In the genomic region with DNA sequence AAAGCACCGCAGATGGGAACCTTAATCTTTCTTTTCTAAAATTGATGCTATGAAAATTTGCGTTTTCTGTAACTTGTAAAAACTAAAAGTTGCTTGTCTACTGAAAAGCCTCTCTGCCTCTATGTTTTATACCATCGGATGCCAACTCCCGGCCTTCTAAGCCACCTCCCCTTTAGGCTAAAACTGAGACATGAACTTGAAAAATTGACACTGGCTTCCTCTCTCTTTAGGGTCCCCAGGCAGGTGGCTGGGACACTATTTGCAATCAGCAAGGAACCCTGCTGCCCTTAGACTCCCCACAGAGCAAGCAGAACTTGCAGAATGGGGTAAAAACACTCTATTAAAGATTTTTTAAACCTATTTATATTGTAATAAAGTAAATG, we compare ENCODE assay signal across 29 cellular contexts.
DNase-seq lines count a peak whose midpoint lies in the region; TF ChIP-seq lines count a peak whose summit lies in the region.
"Had no signal": no experiment of that assay in that cellular context is flagged by ENCODE, and none has a peak within 500 bp of the region (broad histone marks: within the 10 kb centered on the region; RNA-seq: fewer than 3 reads in every experiment).

No MANE protein-coding gene starts in this region.

- H3K4me3 ChIP-seq in Caco-2 (ENCODE audit: low read depth, low read length) (no peak overlapping the region), PC-9 (peak overlapping the region; percentile 100), parathyroid adenoma (ENCODE audit: low read depth, low read length) (no peak overlapping the region), esophagus muscularis mucosa (no peak overlapping the region), GM23248 (no peak overlapping the region)
- H3K4me3 ChIP-seq: Peyer's patch, psoas muscle, sigmoid colon, tibial nerve had no signal

- intact Hi-C loops in Caco-2 (cut with micrococcal nuclease; ENCODE audit: unreplicated experiment) (no loop called here), PC-9 (cut with micrococcal nuclease; ENCODE audit: unreplicated experiment) (loop anchor here (5.0 to 10.0 kb wide), 2 partner anchors 165 to 1608 kb away; no protein-coding TSS in a partner anchor), esophagus muscularis mucosa (cut with DNase I) (no loop called here)

- H3K27me3 ChIP-seq in Caco-2 (replicated peaks; ENCODE audit: control insufficient read depth, insufficient read depth, low read length) = no peaks in the 10 kb centered on the region
- no peaks in the 10 kb centered on the region for H3K27me3 ChIP-seq in PC-9 (ENCODE audit: insufficient read depth, low read depth)
- H3K27me3 ChIP-seq in parathyroid adenoma (ENCODE audit: control insufficient read depth, insufficient read depth, low read length) = no peaks in the 10 kb centered on the region
- no peaks in the 10 kb centered on the region for H3K27me3 ChIP-seq in esophagus muscularis mucosa
- H3K27me3 ChIP-seq in GM23248 (replicated peaks; ENCODE audit: insufficient read depth) = no peaks in the 10 kb centered on the region
- H3K27me3 ChIP-seq: brain microvascular endothelial cell, Peyer's patch, sigmoid colon, tibial nerve had no signal

- peak overlapping the region; percentile 99 for H3K4me2 ChIP-seq in PC-9
- H3K4me2 ChIP-seq in parathyroid adenoma (ENCODE audit: low read length) = no peak overlapping the region
- no peak overlapping the region for H3K4me2 ChIP-seq in GM23248 (ENCODE audit: unreplicated experiment)

- in situ Hi-C loops in KBM-7 (cut with MboI; ENCODE audit: low pct_unique_long_range_greater_than_20kb, low sequenced_read_pairs) = no loop called here
- in situ Hi-C loops in GM23248 (cut with MboI) = loop anchor here (25.0 kb wide), 1 partner anchor 220 kb away; no protein-coding TSS in a partner anchor

- WGBS in esophagus muscularis mucosa = 81% methylated on average over 4 of the region's 4 CpGs
- 40 to 41% methylated on average over 4 of the region's 4 CpGs for WGBS in GM23248 (ENCODE audit: low coverage in 1 of 2, low lambda C conversion rate in 2 of 2, missing lambda C conversion rate in 2 of 2), 2 experiments

- H3K79me2 ChIP-seq in PC-9 (ENCODE audit: low read depth) = peaks cover 44% of the 10 kb centered on the region
- no peaks in the 10 kb centered on the region for H3K79me2 ChIP-seq in parathyroid adenoma
- H3K79me2 ChIP-seq in GM23248 (ENCODE audit: insufficient read depth) = no peaks in the 10 kb centered on the region

- no peaks in the 10 kb centered on the region for H3K36me3 ChIP-seq in Caco-2 (ENCODE audit: control insufficient read depth, insufficient read depth, low read length)
- H3K36me3 ChIP-seq in PC-9 (ENCODE audit: low read depth) = peaks cover 33% of the 10 kb centered on the region
- no peaks in the 10 kb centered on the region for H3K36me3 ChIP-seq in parathyroid adenoma (ENCODE audit: control insufficient read depth, insufficient read depth, low read length)
- H3K36me3 ChIP-seq in esophagus muscularis mucosa = no peaks in the 10 kb centered on the region
- H3K36me3 ChIP-seq in GM23248 (ENCODE audit: low read depth) = no peaks in the 10 kb centered on the region
- H3K36me3 ChIP-seq: brain microvascular endothelial cell, Peyer's patch, sigmoid colon, tibial nerve had no signal

- H3F3A ChIP-seq in PC-9 (ENCODE audit: insufficient read depth, low read depth) (peaks cover 71% of the 10 kb centered on the region), GM23248 (ENCODE audit: insufficient read depth) (no peaks in the 10 kb centered on the region)

- DNase-seq in Caco-2 (no peak), PC-9 (no peak), epithelial cell of prostate (ENCODE audit: low read depth, low spot score) (no peak), NCI-H2081 treated with DMSO at 0.1 percent for 48 hours (lab: John Stamatoyannopoulos, UW) (no peak), KBM-7 (no peak), esophagus muscularis mucosa (ENCODE audit: extremely low spot score) (no peak), GM23248 (no peak)
- DNase-seq: activated CD8-positive, alpha-beta T cell treated with anti-CD3 and anti-CD28 coated beads for 36 hours; amniotic stem cell; brain microvascular endothelial cell; GDM1; left ventricle myocardium superior; naive B cell; NCI-H1105 treated with DMSO at 0.1 percent for 48 hours; NCI-H2029 treated with DMSO at 0.1 percent for 48 hours; NCI-H2227 treated with DMSO at 0.1 percent for 48 hours; NCI-H526 treated with DMSO at 0.1 percent for 48 hours; nucleus accumbens; Peyer's patch; psoas muscle; sigmoid colon; stimulated activated CD4-positive, alpha-beta T cell treated with anti-CD3 and anti-CD28 coated beads, Interleukin-4, amount 100 ng/mL, for 24 hours had no signal

- H2AFZ ChIP-seq in PC-9 (no peak overlapping the region), parathyroid adenoma (peak overlapping the region; percentile 22), GM23248 (no peak overlapping the region)

- H3K4me1 ChIP-seq in Caco-2 = peaks cover 78% of the 10 kb centered on the region
- H3K4me1 ChIP-seq in PC-9 (replicated peaks; ENCODE audit: insufficient read depth) = peaks cover 55% of the 10 kb centered on the region
- peaks cover 10% of the 10 kb centered on the region for H3K4me1 ChIP-seq in parathyroid adenoma
- H3K4me1 ChIP-seq in esophagus muscularis mucosa = no peaks in the 10 kb centered on the region
- peaks cover 12% of the 10 kb centered on the region for H3K4me1 ChIP-seq in GM23248 (ENCODE audit: insufficient read depth)
- H3K4me1 ChIP-seq: Peyer's patch, psoas muscle, sigmoid colon had no signal

- H3K9me2 ChIP-seq in PC-9 (ENCODE audit: insufficient read depth) = no peaks in the 10 kb centered on the region
- H3K9me2 ChIP-seq in GM23248 (ENCODE audit: insufficient read depth) = no peaks in the 10 kb centered on the region

- H4K20me1 ChIP-seq in PC-9 (ENCODE audit: insufficient read depth) (no peaks in the 10 kb centered on the region), GM23248 (ENCODE audit: insufficient read depth) (no peaks in the 10 kb centered on the region)

- TF ChIP-seq POLR2A in esophagus muscularis mucosa (IDR thresholded peaks at IDR 0.05; ENCODE audit: low read depth) = no peak

- H3K4me1 Mint-ChIP-seq in Caco-2 (ENCODE audit: low read depth, unreplicated experiment) = peaks cover 51% of the 10 kb centered on the region
- H3K4me1 Mint-ChIP-seq: activated naive CD4-positive, alpha-beta T cell treated with anti-CD3 and anti-CD28 coated beads, Interleukin-2, amount 50 U/mL, for 24 hours; naive B cell had no signal

- BruUV-seq in Caco-2 (replicated peaks; lab: Mats Ljungman, UMichigan) (no TSS peak), PC-9 (replicated peaks; lab: Mats Ljungman, UMichigan) (no TSS peak)

- no peak for TF ChIP-seq EP300 in esophagus muscularis mucosa (IDR thresholded peaks at IDR 0.05)

- POLR2A ChIA-PET in Caco-2 (lab: Charles Lee) = no interaction called here
- POLR2A ChIA-PET in PC-9 (lab: Charles Lee; ENCODE audit: unreplicated experiment) = no interaction called here

- CTCF ChIA-PET in Caco-2 (lab: Charles Lee) (no interaction called here), PC-9 (lab: Charles Lee) (no interaction called here)

- no peaks in the 10 kb centered on the region for H3K27me3 Mint-ChIP-seq in Caco-2 (ENCODE audit: insufficient read depth, unreplicated experiment)

- H3K9me3 Mint-ChIP-seq in Caco-2 (ENCODE audit: unreplicated experiment) = no peaks in the 10 kb centered on the region
- H3K9me3 Mint-ChIP-seq: activated CD8-positive, alpha-beta T cell treated with anti-CD3 and anti-CD28 coated beads for 36 hours; activated naive CD4-positive, alpha-beta T cell treated with anti-CD3 and anti-CD28 coated beads, Interleukin-2, amount 50 U/mL, for 24 hours; activated T-helper 2 cell treated with anti-CD3 and anti-CD28 coated beads, Interferon-gamma antibody, Interleukin-2, Interleukin-4, amounts not matched to agents 10 μg/mL and 5 μg/mL and 100 μg/mL, durations not matched to agents 14 hours and 24 hours and 36 hours; T-helper 2 cell treated with Interferon-gamma antibody and Interleukin-4, amounts not matched to agents 5 μg/mL and 100 μg/mL, for 36 hours had no signal

- H3K27ac ChIP-seq in PC-9 (peak overlapping the region; percentile 98), epithelial cell of prostate (peak overlapping the region; percentile 100), parathyroid adenoma (peak overlapping the region; percentile 77), esophagus muscularis mucosa (replicated peaks in 1 of 4) (no peak overlapping the region), GM23248 (no peak overlapping the region)
- H3K27ac ChIP-seq: 22Rv1, brain microvascular endothelial cell, C4-2B, Peyer's patch, psoas muscle, sigmoid colon, tibial nerve had no signal

- no peak overlapping the region for H3K9ac ChIP-seq in parathyroid adenoma
- no peak overlapping the region for H3K9ac ChIP-seq in GM23248

- peak overlapping the region; percentile 85 for H3K27ac Mint-ChIP-seq in Caco-2 (ENCODE audit: unreplicated experiment)
- H3K27ac Mint-ChIP-seq: activated CD8-positive, alpha-beta T cell treated with anti-CD3 and anti-CD28 coated beads for 36 hours; activated naive CD4-positive, alpha-beta T cell treated with anti-CD3 and anti-CD28 coated beads, Interleukin-2, amount 50 U/mL, for 24 hours; activated T-helper 2 cell treated with anti-CD3 and anti-CD28 coated beads, Interferon-gamma antibody, Interleukin-2, Interleukin-4, amounts not matched to agents 10 μg/mL and 5 μg/mL and 100 μg/mL, durations not matched to agents 14 hours and 24 hours and 36 hours; naive B cell; T-helper 2 cell treated with Interferon-gamma antibody and Interleukin-4, amounts not matched to agents 5 μg/mL and 100 μg/mL, for 36 hours had no signal

- H3K9me3 ChIP-seq in Caco-2 (no peaks in the 10 kb centered on the region), PC-9 (ENCODE audit: insufficient read depth, low read depth) (no peaks in the 10 kb centered on the region), parathyroid adenoma (ENCODE audit: control insufficient read depth, low read length) (no peaks in the 10 kb centered on the region), esophagus muscularis mucosa (no peaks in the 10 kb centered on the region), GM23248 (ENCODE audit: low read depth) (no peaks in the 10 kb centered on the region)
- H3K9me3 ChIP-seq: Peyer's patch, psoas muscle, sigmoid colon, tibial nerve had no signal

- no peak for TF ChIP-seq CTCF in Caco-2 (IDR thresholded peaks at IDR 0.05; ENCODE audit: insufficient read depth in 1 of 2, low read depth in 1 of 2, low read length in 1 of 2, severe bottlenecking in 1 of 2, unreplicated experiment in 1 of 2)
- TF ChIP-seq CTCF in PC-9 (conservative IDR thresholded peaks at IDR 0.05) = no peak
- no peak for TF ChIP-seq CTCF in parathyroid adenoma (IDR thresholded peaks at IDR 0.05)
- TF ChIP-seq CTCF in esophagus muscularis mucosa (IDR thresholded peaks at IDR 0.05) = no peak

- peaks cover 38% of the 10 kb centered on the region for H3K36me3 Mint-ChIP-seq in Caco-2 (ENCODE audit: insufficient read depth, unreplicated experiment)
- H3K36me3 Mint-ChIP-seq: activated naive CD4-positive, alpha-beta T cell treated with anti-CD3 and anti-CD28 coated beads, Interleukin-2, amount 50 U/mL, for 24 hours; naive B cell had no signal

- H3K4me3 Mint-ChIP-seq in Caco-2 (ENCODE audit: unreplicated experiment) = peak overlapping the region; percentile 78
- H3K4me3 Mint-ChIP-seq: activated CD8-positive, alpha-beta T cell treated with anti-CD3 and anti-CD28 coated beads for 36 hours; activated naive CD4-positive, alpha-beta T cell treated with anti-CD3 and anti-CD28 coated beads, Interleukin-2, amount 50 U/mL, for 24 hours; naive B cell; T-helper 2 cell treated with Interferon-gamma antibody and Interleukin-4, amounts not matched to agents 5 μg/mL and 100 μg/mL, for 36 hours had no signal

Comparison
In these comparisons a context has a peak if more than half of its experiments do, and no peak if none do; other contexts are left out.
1. H3K27ac ChIP-seq: peak in PC-9 (single experiment), epithelial cell of prostate (single experiment) and parathyroid adenoma (single experiment); none in esophagus muscularis mucosa (0 of 4) and GM23248 (single experiment).